Comparison of ENCODE assay signal across 11 cellular contexts in genomic region chr2:37201766-37202165, GRCh38. TPM values are rescaled to one million over a fixed set of nuclear protein-coding genes. Genes with fewer than 3 reads are reported as not detected.
DNase-seq lines count a peak whose midpoint lies in the region; ATAC-seq and TF ChIP-seq lines count a peak whose summit lies in the region.
"Had no signal": no experiment of that assay in that cellular context is flagged by ENCODE, and none has a peak within 500 bp of the region (broad histone marks: within the 10 kb centered on the region; RNA-seq: fewer than 3 reads in every experiment).

No MANE protein-coding gene starts in this region.

- H3K79me2 ChIP-seq in Karpas-422 (ENCODE audit: low read length), result peaks cover 76% of the 10 kb centered on the region

- H3K9me3 ChIP-seq in Karpas-422 (ENCODE audit: low read length), result peaks cover 3% of the 10 kb centered on the region
- H3K9me3 ChIP-seq in mesenchymal stem cell (ENCODE audit: control insufficient read depth, low read length), result peaks cover 15% of the 10 kb centered on the region
- H3K9me3 ChIP-seq in Caco-2, result peaks cover 5% of the 10 kb centered on the region; the same call in 1 of the 2 replicates
- H3K9me3 ChIP-seq in Peyer's patch, result peaks cover 0 to 2% (median 0%) of the 10 kb centered on the region in 4 donors

- H3K9me3 Mint-ChIP-seq in Caco-2 (ENCODE audit: unreplicated experiment), result peaks cover 13% of the 10 kb centered on the region

- no peaks in the 10 kb centered on the region for H3K27me3 Mint-ChIP-seq in Caco-2 (ENCODE audit: insufficient read depth, unreplicated experiment)

- no peak overlapping the region for H2AK5ac ChIP-seq in mesenchymal stem cell (ENCODE audit: low read length, severe bottlenecking)

- H3K4me2 ChIP-seq in Karpas-422 (ENCODE audit: low read depth, low read length, poor library complexity, severe bottlenecking) (no peak overlapping the region), mesenchymal stem cell (ENCODE audit: low read length, poor library complexity, severe bottlenecking) (no peak overlapping the region)

- no peak overlapping the region for H3K4me3 Mint-ChIP-seq in Caco-2 (ENCODE audit: unreplicated experiment)

- H3K4ac ChIP-seq in mesenchymal stem cell (ENCODE audit: low read depth in 1 of 2, low read length in 2 of 2), result no peak overlapping the region

- H2BK15ac ChIP-seq in mesenchymal stem cell (ENCODE audit: low read depth, poor library complexity, severe bottlenecking), result no peak overlapping the region

- intact Hi-C loops in Caco-2 (cut with micrococcal nuclease; ENCODE audit: unreplicated experiment), result no loop called here

- TF ChIP-seq POLR2A in Peyer's patch (IDR thresholded peaks at IDR 0.05), result no peak

- no peak for ATAC-seq in HG03378 (IDR thresholded peaks at IDR 0.05; ENCODE audit: unreplicated experiment)
- ATAC-seq: heart left ventricle had no signal

- H3K9me2 ChIP-seq in Karpas-422 (replicated peaks; ENCODE audit: insufficient read depth, low read length), result no peaks in the 10 kb centered on the region

- no peak overlapping the region for H2BK12ac ChIP-seq in mesenchymal stem cell (ENCODE audit: low read length in 2 of 2)

- TF ChIP-seq CTCF in Caco-2 (IDR thresholded peaks at IDR 0.05; ENCODE audit: insufficient read depth in 1 of 2, low read depth in 1 of 2, low read length in 1 of 2, severe bottlenecking in 1 of 2, unreplicated experiment in 1 of 2), result no peak
- no peak for TF ChIP-seq CTCF in Peyer's patch (IDR thresholded peaks at IDR 0.05)

- no peaks in the 10 kb centered on the region for H3K4me1 Mint-ChIP-seq in Caco-2 (ENCODE audit: low read depth, unreplicated experiment)

- H4K91ac ChIP-seq in mesenchymal stem cell (ENCODE audit: low read length), result no peak overlapping the region

- H4K20me1 ChIP-seq in Karpas-422 (ENCODE audit: insufficient read depth, low read depth, low read length), result no peaks in the 10 kb centered on the region

- no TSS peak for BruUV-seq in Caco-2 (replicated peaks; lab: Mats Ljungman, UMichigan)

- H3K9ac ChIP-seq in Karpas-422 (ENCODE audit: low read length), result no peak overlapping the region
- H3K9ac ChIP-seq in mesenchymal stem cell (ENCODE audit: low read length), result no peak overlapping the region

- H2BK5ac ChIP-seq in mesenchymal stem cell (ENCODE audit: low read depth, low read length, poor library complexity, severe bottlenecking), result no peak overlapping the region

- H2AFZ ChIP-seq in Karpas-422 (ENCODE audit: low read length) (no peak overlapping the region), mesenchymal stem cell (ENCODE audit: low read depth, low read length) (no peak overlapping the region)

- H3K4me3 ChIP-seq in Karpas-422 (ENCODE audit: low read length) (no peak overlapping the region), mesenchymal stem cell (ENCODE audit: insufficient read depth in 1 of 2, low read depth in 1 of 2, low read length in 2 of 2) (no peak overlapping the region), Caco-2 (ENCODE audit: low read depth, low read length) (no peak overlapping the region), Peyer's patch (no peak overlapping the region)
- H3K4me3 ChIP-seq: heart left ventricle had no signal

- H3K36me3 ChIP-seq in Karpas-422 (ENCODE audit: insufficient read depth, low read length) (peaks cover 69% of the 10 kb centered on the region), mesenchymal stem cell (ENCODE audit: control insufficient read depth in 1 of 2, insufficient read depth in 2 of 2, low read depth in 1 of 2, low read length in 2 of 2) (peaks cover 17 to 66% of the 10 kb centered on the region in 2 experiments), Caco-2 (ENCODE audit: control insufficient read depth, insufficient read depth, low read length) (peaks cover 8% of the 10 kb centered on the region), Peyer's patch (peaks cover 0 to 60% (median 0%) of the 10 kb centered on the region in 3 donors)

- no peak overlapping the region for H3K14ac ChIP-seq in mesenchymal stem cell (ENCODE audit: low read length in 2 of 2)

- 63% methylated on average over 1 of the region's 1 CpG for WGBS in mesenchymal stem cell

- POLR2A ChIA-PET in Caco-2 (lab: Charles Lee), result no interaction called here

- H3K4me1 ChIP-seq in Karpas-422 (ENCODE audit: low read length) (peaks cover 38% of the 10 kb centered on the region), mesenchymal stem cell (ENCODE audit: control insufficient read depth, insufficient read depth, low read depth, low read length) (peaks cover 5% of the 10 kb centered on the region), Caco-2 (no peaks in the 10 kb centered on the region), Peyer's patch (peaks cover 0 to 13% (median 8%) of the 10 kb centered on the region in 4 donors)

- H3K27ac ChIP-seq in Karpas-422 (ENCODE audit: low read length), result peak overlapping the region; percentile 62
- no peak overlapping the region for H3K27ac ChIP-seq in mesenchymal stem cell (ENCODE audit: low read length, poor library complexity, severe bottlenecking)
- H3K27ac ChIP-seq in Peyer's patch, result no peak overlapping the region
- H3K27ac ChIP-seq: heart left ventricle had no signal

- peaks cover 79% of the 10 kb centered on the region for H3K36me3 Mint-ChIP-seq in Caco-2 (ENCODE audit: insufficient read depth, unreplicated experiment)

- no peaks in the 10 kb centered on the region for H3K27me3 ChIP-seq in Karpas-422 (ENCODE audit: low read length)
- H3K27me3 ChIP-seq in mesenchymal stem cell (ENCODE audit: control insufficient read depth in 1 of 2, insufficient read depth in 1 of 2, low read length in 2 of 2), result no peaks in the 10 kb centered on the region
- no peaks in the 10 kb centered on the region for H3K27me3 ChIP-seq in Caco-2 (replicated peaks; ENCODE audit: control insufficient read depth, insufficient read depth, low read length)
- H3K27me3 ChIP-seq in Peyer's patch, result no peaks in the 10 kb centered on the region
- H3K27me3 ChIP-seq: heart left ventricle had no signal

- peaks cover 13% of the 10 kb centered on the region for H3K79me1 ChIP-seq in mesenchymal stem cell (replicated peaks; ENCODE audit: low read length, poor library complexity, severe bottlenecking)

- H2BK120ac ChIP-seq in mesenchymal stem cell (ENCODE audit: low read depth, low read length), result no peak overlapping the region

- H3K18ac ChIP-seq in mesenchymal stem cell (ENCODE audit: low read depth in 1 of 2, low read length in 2 of 2), result no peak overlapping the region

- no peak overlapping the region for H3K27ac Mint-ChIP-seq in Caco-2 (ENCODE audit: unreplicated experiment)

- no peak overlapping the region for H4K8ac ChIP-seq in mesenchymal stem cell (ENCODE audit: low read length)

- CTCF ChIA-PET in Caco-2 (lab: Charles Lee), result no interaction called here

- DNase-seq in COLO829 (ENCODE audit: low spot score), result peak; percentile 20
- peak; percentile 53 for DNase-seq in Karpas-422
- DNase-seq in activated T-cell treated with anti-CD3 and anti-CD28 coated beads for 4 hours, result peak; percentile 21
- DNase-seq in mesenchymal stem cell, result peak; percentile 45
- no peak for DNase-seq in CD1c-positive myeloid dendritic cell (ENCODE audit: extremely low spot score)
- no peak for DNase-seq in Caco-2
- DNase-seq in Peyer's patch, result no peak
- DNase-seq: heart left ventricle, small intestine had no signal

- H3K23ac ChIP-seq in mesenchymal stem cell (ENCODE audit: low read length in 2 of 2), result no peak overlapping the region

RNA-seq across cellular contexts. Expression of gene CEBPZOS, which starts 5.5 kb away (rescaled TPM):
- 20.8 and 31.0 TPM in 2 replicates for total RNA-seq in Karpas-422 (2014; rRNA removed; shearing (Covaris generic); ENCODE audit: low replicate concordance)
- polyA plus RNA-seq in mesenchymal stem cell (2013, experiment 1 of 2), result 41.3 TPM
- 42.9 TPM for polyA plus RNA-seq in mesenchymal stem cell (2013, experiment 2 of 2)
- total RNA-seq in Caco-2 (2022) (55.3 and 56.0 TPM in 2 replicates), Peyer's patch (10 to 100 TPM; 19.3 to 42.1 (median 32.0) TPM)

RNA-seq across cellular contexts. Expression of gene SULT6B1, which starts 13.3 kb away (rescaled TPM):
- total RNA-seq in Karpas-422 (2014; rRNA removed; shearing (Covaris generic); ENCODE audit: low replicate concordance), result not detected in 2 replicates
- polyA plus RNA-seq in mesenchymal stem cell (2013, experiment 1 of 2), result not detected
- polyA plus RNA-seq in mesenchymal stem cell (2013, experiment 2 of 2), result not detected
- total RNA-seq in Caco-2 (2022), result not detected in 2 replicates
- total RNA-seq in Peyer's patch, result not detected
- total RNA-seq: heart left ventricle, NCI-H460 had no signal
- polyA plus RNA-seq: heart left ventricle, small intestine had no signal

RNA-seq across cellular contexts. Expression of gene CEBPZ, which starts 29.6 kb away (rescaled TPM):
- total RNA-seq in Karpas-422 (2014; rRNA removed; shearing (Covaris generic); ENCODE audit: low replicate concordance), result 38.5 and 48.2 TPM in 2 replicates
- 27.8 TPM for polyA plus RNA-seq in mesenchymal stem cell (2013, experiment 1 of 2)
- 28.1 TPM for polyA plus RNA-seq in mesenchymal stem cell (2013, experiment 2 of 2)
- 93.3 and 95.4 TPM in 2 replicates for total RNA-seq in Caco-2 (2022)
- 100 to 1,000 TPM in 1 of 4 donors, 10 to 100 TPM in 3; 21.0 to 104 (median 32.1) TPM for total RNA-seq in Peyer's patch

RNA-seq across cellular contexts. Expression of gene NDUFAF7, which starts 29.7 kb away (rescaled TPM):
- 28.4 and 42.2 TPM in 2 replicates for total RNA-seq in Karpas-422 (2014; rRNA removed; shearing (Covaris generic); ENCODE audit: low replicate concordance)
- polyA plus RNA-seq in mesenchymal stem cell (2013, experiment 1 of 2), result 9.6 TPM
- 9.9 TPM for polyA plus RNA-seq in mesenchymal stem cell (2013, experiment 2 of 2)
- total RNA-seq in Caco-2 (2022) (34.3 and 38.0 TPM in 2 replicates), Peyer's patch (10 to 100 TPM; 16.8 to 39.6 (median 22.0) TPM)

RNA-seq across cellular contexts. Expression of gene EIF2AK2, which starts 45.0 kb away (rescaled TPM):
- 24.9 and 29.3 TPM in 2 replicates for total RNA-seq in Karpas-422 (2014; rRNA removed; shearing (Covaris generic); ENCODE audit: low replicate concordance)
- 38.2 TPM for polyA plus RNA-seq in mesenchymal stem cell (2013, experiment 1 of 2)
- polyA plus RNA-seq in mesenchymal stem cell (2013, experiment 2 of 2), result 39.0 TPM
- total RNA-seq in Caco-2 (2022), result 41.7 and 50.1 TPM in 2 replicates
- 10 to 100 TPM; 18.7 to 31.2 (median 25.7) TPM for total RNA-seq in Peyer's patch

Comparison
In these comparisons a context has a peak if more than half of its experiments do, and no peak if none do; other contexts are left out.
1. DNase-seq: peak in COLO829 (single experiment), Karpas-422 (single experiment), activated T-cell treated with anti-CD3 and anti-CD28 coated beads for 4 hours (single experiment) and mesenchymal stem cell (single experiment); none in CD1c-positive myeloid dendritic cell (single experiment), Caco-2 (0 of 2) and Peyer's patch (0 of 3).